Comparison of ENCODE assay signal across 32 cellular contexts in genomic region chr1:236992449-236992848, GRCh38. TPM values are rescaled to one million over a fixed set of nuclear protein-coding genes. Genes with fewer than 3 reads are reported as not detected.
"Had no signal": no experiment of that assay in that cellular context is flagged by ENCODE, and none has a peak within 500 bp of the region (broad histone marks: within the 10 kb centered on the region; RNA-seq: fewer than 3 reads in every experiment).

No MANE protein-coding gene starts in this region.

- FAIRE-seq: colon had no signal

- ATAC-seq: activated naive CD8-positive, alpha-beta T cell treated with anti-CD3 and anti-CD28 coated beads, Interleukin-2, amount 50 U/mL, for 24 hours; activated T-cell treated with anti-CD3 and anti-CD28 coated beads, Interleukin-2, amount 50 U/mL, for 72 hours; body of pancreas; effector memory CD8-positive, alpha-beta T cell; gastroesophageal sphincter had no signal

- H3K27me3 ChIP-seq: adrenal gland, body of pancreas, esophagus muscularis mucosa, gastroesophageal sphincter had no signal

- H3K4me3 Mint-ChIP-seq: activated CD4-positive, alpha-beta memory T cell treated with anti-CD3 and anti-CD28 coated beads, Interleukin-2, amount 10 ng/mL, durations not matched to agents 7 days and 5 days; activated CD4-positive, alpha-beta T cell treated with anti-CD3 and anti-CD28 coated beads, Interleukin-2, amount 10 ng/mL, durations not matched to agents 7 days and 5 days; activated naive CD4-positive, alpha-beta T cell treated with anti-CD3 and anti-CD28 coated beads for 36 hours; activated naive CD4-positive, alpha-beta T cell treated with anti-CD3 and anti-CD28 coated beads, Interleukin-2, amount 50 U/mL, for 24 hours; activated naive CD8-positive, alpha-beta T cell treated with anti-CD3 and anti-CD28 coated beads for 36 hours; activated naive CD8-positive, alpha-beta T cell treated with anti-CD3 and anti-CD28 coated beads, Interleukin-2, amount 50 U/mL, for 24 hours; activated T-cell treated with anti-CD3 and anti-CD28 coated beads, Interleukin-2, amount 50 U/mL, for 24 hours; activated T-cell treated with anti-CD3 and anti-CD28 coated beads, Interleukin-2, amount 50 U/mL, for 72 hours; effector memory CD8-positive, alpha-beta T cell had no signal

- H3K27ac Mint-ChIP-seq: activated CD4-positive, alpha-beta memory T cell treated with anti-CD3 and anti-CD28 coated beads, Interleukin-2, amount 10 ng/mL, durations not matched to agents 7 days and 5 days; activated CD4-positive, alpha-beta T cell treated with anti-CD3 and anti-CD28 coated beads, Interleukin-2, amount 10 ng/mL, durations not matched to agents 7 days and 5 days; activated naive CD4-positive, alpha-beta T cell treated with anti-CD3 and anti-CD28 coated beads for 36 hours; activated naive CD4-positive, alpha-beta T cell treated with anti-CD3 and anti-CD28 coated beads, Interleukin-2, amount 50 U/mL, for 24 hours; activated naive CD8-positive, alpha-beta T cell treated with anti-CD3 and anti-CD28 coated beads for 36 hours; activated naive CD8-positive, alpha-beta T cell treated with anti-CD3 and anti-CD28 coated beads, Interleukin-2, amount 50 U/mL, for 24 hours; activated T-cell treated with anti-CD3 and anti-CD28 coated beads, Interleukin-2, amount 50 U/mL, for 24 hours; activated T-cell treated with anti-CD3 and anti-CD28 coated beads, Interleukin-2, amount 50 U/mL, for 72 hours; effector memory CD8-positive, alpha-beta T cell had no signal

- DNase-seq: activated CD4-positive, alpha-beta memory T cell treated with anti-CD3 and anti-CD28 coated beads, Interleukin-2, amount 10 ng/mL, durations not matched to agents 7 days and 5 days; activated CD4-positive, alpha-beta T cell treated with anti-CD3 and anti-CD28 coated beads for 1 hour; activated CD4-positive, alpha-beta T cell treated with anti-CD3 and anti-CD28 coated beads for 4 hours; activated CD4-positive, alpha-beta T cell treated with anti-CD3 and anti-CD28 coated beads, Interleukin-2, amount 10 ng/mL, durations not matched to agents 7 days and 5 days; activated CD4-positive, alpha-beta T cell treated with anti-CD3 and anti-CD28 coated beads, Interleukin-2, amount 50 U/mL, for 4 hours; activated CD8-positive, alpha-beta memory T cell treated with anti-CD3 and anti-CD28 coated beads, Interleukin-2, amount 50 U/mL, for 48 hours; activated effector memory CD4-positive, alpha-beta T cell treated with Interleukin-2 at 50 U/mL for 16 hours; activated naive CD4-positive, alpha-beta T cell treated with anti-CD3 and anti-CD28 coated beads for 36 hours; activated naive CD8-positive, alpha-beta T cell treated with anti-CD3 and anti-CD28 coated beads for 36 hours; activated naive CD8-positive, alpha-beta T cell treated with anti-CD3 and anti-CD28 coated beads, Interleukin-2, amount 50 U/mL, for 24 hours; activated T-cell treated with anti-CD3 and anti-CD28 coated beads for 4 hours; activated T-cell treated with anti-CD3 and anti-CD28 coated beads, Interleukin-2, amount 50 U/mL, for 24 hours; activated T-cell treated with anti-CD3 and anti-CD28 coated beads, Interleukin-2, amount 50 U/mL, for 72 hours; adrenal gland; amygdala; aorta; body of pancreas; caudate nucleus; cortex of kidney; dermis blood vessel endothelial cell; effector CD4-positive, alpha-beta T cell; effector memory CD8-positive, alpha-beta T cell; erythroblast; foreskin melanocyte; T-helper 2 cell had no signal

- H3K4me1 Mint-ChIP-seq: activated CD4-positive, alpha-beta memory T cell treated with anti-CD3 and anti-CD28 coated beads, Interleukin-2, amount 10 ng/mL, durations not matched to agents 7 days and 5 days; activated CD4-positive, alpha-beta T cell treated with anti-CD3 and anti-CD28 coated beads, Interleukin-2, amount 10 ng/mL, durations not matched to agents 7 days and 5 days; activated naive CD4-positive, alpha-beta T cell treated with anti-CD3 and anti-CD28 coated beads, Interleukin-2, amount 50 U/mL, for 24 hours; activated naive CD8-positive, alpha-beta T cell treated with anti-CD3 and anti-CD28 coated beads for 36 hours; activated naive CD8-positive, alpha-beta T cell treated with anti-CD3 and anti-CD28 coated beads, Interleukin-2, amount 50 U/mL, for 24 hours had no signal

- H3K36me3 ChIP-seq: adrenal gland, esophagus muscularis mucosa, gastroesophageal sphincter had no signal

- H3K36me3 Mint-ChIP-seq: activated naive CD4-positive, alpha-beta T cell treated with anti-CD3 and anti-CD28 coated beads, Interleukin-2, amount 50 U/mL, for 24 hours; activated naive CD8-positive, alpha-beta T cell treated with anti-CD3 and anti-CD28 coated beads for 36 hours had no signal

- H3K4me3 ChIP-seq: adrenal gland, body of pancreas, esophagus muscularis mucosa, gastroesophageal sphincter had no signal

- H3K9me3 ChIP-seq: adrenal gland had no signal

- H3K4me1 ChIP-seq: adrenal gland, body of pancreas had no signal

- H3K27ac ChIP-seq: adrenal gland, body of pancreas, esophagus muscularis mucosa, gastroesophageal sphincter had no signal

RNA-seq across cellular contexts. Expression of gene MT1HL1, which starts 11.8 kb away (rescaled TPM):
- total RNA-seq: activated CD4-positive, alpha-beta memory T cell treated with anti-CD3 and anti-CD28 coated beads, Interleukin-2, amount 10 ng/mL, durations not matched to agents 7 days and 5 days; activated CD4-positive, alpha-beta T cell treated with anti-CD3 and anti-CD28 coated beads, Interleukin-2, amount 10 ng/mL, durations not matched to agents 7 days and 5 days; activated naive CD4-positive, alpha-beta T cell treated with anti-CD3 and anti-CD28 coated beads for 36 hours; activated naive CD8-positive, alpha-beta T cell treated with anti-CD3 and anti-CD28 coated beads for 36 hours; activated T-cell treated with anti-CD3 and anti-CD28 coated beads, Interleukin-2, amount 50 U/mL, for 72 hours; adrenal gland; aorta; body of pancreas; chondrocyte; dermis blood vessel endothelial cell; esophagus muscularis mucosa; gastroesophageal sphincter; glomerular endothelial cell; T-helper 1 cell treated with Interleukin-12 subunit alpha and Interleukin-12 subunit beta and Interleukin-4 antibody, amounts not matched to agents 30 ng/mL and 1 ng/mL, for 36 hours had no signal
- polyA plus RNA-seq: adrenal gland, aorta had no signal

RNA-seq across cellular contexts. Expression of gene RYR2, which starts 49.5 kb away (rescaled TPM):
- total RNA-seq: activated CD4-positive, alpha-beta T cell treated with anti-CD3 and anti-CD28 coated beads, Interleukin-2, amount 10 ng/mL, durations not matched to agents 7 days and 5 days; activated naive CD4-positive, alpha-beta T cell treated with anti-CD3 and anti-CD28 coated beads for 36 hours; activated naive CD8-positive, alpha-beta T cell treated with anti-CD3 and anti-CD28 coated beads for 36 hours; glomerular endothelial cell; T-helper 1 cell treated with Interleukin-12 subunit alpha and Interleukin-12 subunit beta and Interleukin-4 antibody, amounts not matched to agents 30 ng/mL and 1 ng/mL, for 36 hours had no signal
